In genomic region chr3:42177068-42177800, GRCh38 we compare ENCODE assay signal across 19 cellular contexts.
DNase-seq lines count a peak whose midpoint lies in the region; ATAC-seq and TF ChIP-seq lines count a peak whose summit lies in the region.
"Had no signal": no experiment of that assay in that cellular context is flagged by ENCODE, and none has a peak within 500 bp of the region (broad histone marks: within the 10 kb centered on the region; RNA-seq: fewer than 3 reads in every experiment).

No MANE protein-coding gene starts in this region.

- H3K4me2 ChIP-seq in IMR-90 (ENCODE audit: low read depth, low read length) = no peak overlapping the region

- no peak overlapping the region for H4K5ac ChIP-seq in IMR-90 (ENCODE audit: low read depth, low read length)

- ATAC-seq in IMR-90 (ENCODE audit: low read depth) = no peak
- ATAC-seq in gastroesophageal sphincter = no peak
- ATAC-seq: activated CD4-positive, alpha-beta T cell treated with anti-CD3 and anti-CD28 coated beads for 36 hours had no signal

- dilution Hi-C loops in IMR-90 (cut with HindIII; ENCODE audit: low sequenced_read_pairs, unreplicated experiment) = no loop called here

- H3K4me1 ChIP-seq in IMR-90 (ENCODE audit: control insufficient read depth, insufficient read depth, low read length) = peaks cover 4% of the 10 kb centered on the region
- peaks cover 0 to 53% (median 14%) of the 10 kb centered on the region in 3 donors for H3K4me1 ChIP-seq in gastroesophageal sphincter

- no peak for DNase-seq in IMR-90
- DNase-seq in midbrain (lab: John Stamatoyannopoulos, UW) = peak; percentile 31
- DNase-seq in NCI-H1694 treated with DMSO at 0.1 percent for 48 hours (lab: John Stamatoyannopoulos, UW) = no peak
- no peak for DNase-seq in RKO (ENCODE audit: low spot score)
- DNase-seq: activated CD4-positive, alpha-beta T cell treated with anti-CD3 and anti-CD28 coated beads for 36 hours; activated naive CD4-positive, alpha-beta T cell; activated T-cell treated with anti-CD3 and anti-CD28 coated beads, Interleukin-2, amount 50 U/mL, for 48 hours; esophagus squamous epithelium; MG63; NCI-H1417; NCI-H2107; NCI-H446; posterior cingulate gyrus; SJCRH30; stimulated activated CD4-positive, alpha-beta T cell treated with anti-CD3 and anti-CD28 coated beads, Interleukin-1b, Interleukin-23, amount 100 ng/mL, for 48 hours had no signal

- H2BK5ac ChIP-seq in IMR-90 (ENCODE audit: low read depth, low read length, poor library complexity, severe bottlenecking) = no peak overlapping the region

- no peak overlapping the region for H3K4me3 ChIP-seq in IMR-90 (ENCODE audit: insufficient read depth, low read depth, low read length)
- H3K4me3 ChIP-seq in gastroesophageal sphincter = no peak overlapping the region
- H3K4me3 ChIP-seq: esophagus squamous epithelium, HAP-1, MG63, SJCRH30 had no signal

- H3K79me1 ChIP-seq in IMR-90 (ENCODE audit: low read depth in 1 of 2, low read length in 2 of 2) = peaks cover 6 to 47% of the 10 kb centered on the region in 2 experiments; a peak in 3 of 4 replicates

- no peak overlapping the region for H2BK15ac ChIP-seq in IMR-90 (ENCODE audit: low read depth, low read length)

- H4K8ac ChIP-seq in IMR-90 (ENCODE audit: low read depth in 2 of 2, low read length in 2 of 2) = no peak overlapping the region

- BruUV-seq in IMR-90 (replicated peaks; lab: Mats Ljungman, UMichigan) = no TSS peak

- H2AK9ac ChIP-seq in IMR-90 (replicated peaks; ENCODE audit: low read depth, low read length, poor library complexity) = no peak overlapping the region

- no peak overlapping the region for H2BK20ac ChIP-seq in IMR-90 (ENCODE audit: low read depth, low read length)

- no peak overlapping the region for H3K23ac ChIP-seq in IMR-90 (ENCODE audit: low read depth, low read length)

- H3K4ac ChIP-seq in IMR-90 (ENCODE audit: low read depth, low read length) = no peak overlapping the region

- H3K36me3 ChIP-seq in IMR-90 (ENCODE audit: control insufficient read depth, insufficient read depth, low read length) (0 out of 2 replicates have a peak, but pooled peaks cover 1% of the 10 kb centered on the region), gastroesophageal sphincter (peaks cover 0 to 12% of the 10 kb centered on the region in 2 donors)
- H3K36me3 ChIP-seq: HAP-1, MG63, SJCRH30 had no signal

- intact Hi-C loops in IMR-90 (cut with micrococcal nuclease) = no loop called here

- WGBS in IMR-90 (ENCODE audit: extremely low coverage in 2 of 2, insufficient read length in 1 of 2), 2 experiments = no CpG with 5 or more reads among the region's 6 CpGs
- 59 to 89% methylated on average over 5 to 6 of the region's 6 CpGs for WGBS in gastroesophageal sphincter (ENCODE audit: low coverage in 1 of 2), 2 donors

- H2AK5ac ChIP-seq in IMR-90 (ENCODE audit: low read depth, low read length) = no peak overlapping the region

- no peak for TF ChIP-seq CTCF in IMR-90 (conservative IDR thresholded peaks at IDR 0.05; ENCODE audit: low read depth, low read length)
- TF ChIP-seq CTCF in gastroesophageal sphincter (IDR thresholded peaks at IDR 0.05) = no peak

- no peak overlapping the region for H3K56ac ChIP-seq in IMR-90 (ENCODE audit: extremely low read depth, insufficient read depth, low read length)

- no peak overlapping the region for H3K9ac ChIP-seq in IMR-90 (ENCODE audit: low read depth, low read length)

- no peaks in the 10 kb centered on the region for H3K9me3 ChIP-seq in IMR-90 (ENCODE audit: control insufficient read depth, insufficient read depth, low read length)
- H3K9me3 ChIP-seq in gastroesophageal sphincter = no peaks in the 10 kb centered on the region
- H3K9me3 ChIP-seq: esophagus squamous epithelium, HAP-1, MG63, SJCRH30 had no signal

- H3K14ac ChIP-seq in IMR-90 (replicated peaks; ENCODE audit: low read depth, low read length) = no peak overlapping the region

- no peaks in the 10 kb centered on the region for H3K27me3 ChIP-seq in IMR-90 (ENCODE audit: control insufficient read depth, insufficient read depth, low read length)
- H3K27me3 ChIP-seq in gastroesophageal sphincter = no peaks in the 10 kb centered on the region
- H3K27me3 ChIP-seq: esophagus squamous epithelium, MG63, SJCRH30 had no signal

- H3K27ac ChIP-seq in IMR-90 (ENCODE audit: insufficient read depth, low read length) (no peak overlapping the region), angular gyrus (ENCODE audit: low read depth, low read length) (peak overlapping the region; percentile 22), temporal lobe (ENCODE audit: low read depth, low read length) (peak overlapping the region; percentile 82), gastroesophageal sphincter (no peak overlapping the region)
- H3K27ac ChIP-seq: esophagus squamous epithelium, SJCRH30 had no signal

- no peak overlapping the region for H2BK120ac ChIP-seq in IMR-90 (ENCODE audit: low read depth, low read length)

- H4K20me1 ChIP-seq in IMR-90 (ENCODE audit: insufficient read depth, low read length) = peaks cover 9% of the 10 kb centered on the region

- H2AFZ ChIP-seq in IMR-90 (replicated peaks; ENCODE audit: low read length, poor library complexity) = no peak overlapping the region

- POLR2A ChIA-PET in IMR-90 (lab: Charles Lee; ENCODE audit: unreplicated experiment) = no interaction called here

- no peak for TF ChIP-seq RAD21 in IMR-90 (IDR thresholded peaks at IDR 0.05; ENCODE audit: low read length)

- CTCF ChIA-PET in IMR-90 (lab: Yijun Ruan, JAX) = interaction anchor here (1.4 kb wide), 1 partner anchor 14 kb away, joined by 5 read pairs; no protein-coding TSS in a partner anchor

- TF ChIP-seq EP300 in gastroesophageal sphincter (IDR thresholded peaks at IDR 0.05) = no peak

- in situ Hi-C loops in IMR-90 (cut with MboI; ENCODE audit: low sequenced_read_pairs) = no loop called here

- H3K9me1 ChIP-seq in IMR-90 (ENCODE audit: insufficient read depth, low read length) = peaks cover 14% of the 10 kb centered on the region

- no peak overlapping the region for H3K18ac ChIP-seq in IMR-90 (ENCODE audit: low read depth, low read length)

- H4K91ac ChIP-seq in IMR-90 (ENCODE audit: insufficient read depth, low read depth, low read length) = no peak overlapping the region

- TF ChIP-seq POLR2A in IMR-90 (IDR thresholded peaks at IDR 0.05; ENCODE audit: low read depth, low read length) (no peak), gastroesophageal sphincter (IDR thresholded peaks at IDR 0.05) (no peak)

TF ChIP-seq in IMR-90, 13 proteins besides CTCF, POLR2A, EP300 and RAD21:
- TF ChIP-seq BHLHE40 (IDR thresholded peaks at IDR 0.05; ENCODE audit: low read depth, low read length) (no peak), MXI1 (IDR thresholded peaks at IDR 0.05; ENCODE audit: borderline replicate concordance, low read depth, low read length) (no peak), CHD1 (IDR thresholded peaks at IDR 0.05; ENCODE audit: low read depth, low read length) (no peak), RFX5 (IDR thresholded peaks at IDR 0.05; ENCODE audit: low read depth, low read length) (no peak), MAFK (IDR thresholded peaks at IDR 0.05; ENCODE audit: low read depth, low read length) (peak; percentile 44)

Comparison
In these comparisons a context has a peak if more than half of its experiments do, and no peak if none do; other contexts are left out.
1. H3K27ac ChIP-seq: peak in angular gyrus (single experiment) and temporal lobe (single experiment); none in IMR-90 (single experiment) and gastroesophageal sphincter (0 of 4).